15 cellular contexts compared by ENCODE assay signal in the genomic region with DNA sequence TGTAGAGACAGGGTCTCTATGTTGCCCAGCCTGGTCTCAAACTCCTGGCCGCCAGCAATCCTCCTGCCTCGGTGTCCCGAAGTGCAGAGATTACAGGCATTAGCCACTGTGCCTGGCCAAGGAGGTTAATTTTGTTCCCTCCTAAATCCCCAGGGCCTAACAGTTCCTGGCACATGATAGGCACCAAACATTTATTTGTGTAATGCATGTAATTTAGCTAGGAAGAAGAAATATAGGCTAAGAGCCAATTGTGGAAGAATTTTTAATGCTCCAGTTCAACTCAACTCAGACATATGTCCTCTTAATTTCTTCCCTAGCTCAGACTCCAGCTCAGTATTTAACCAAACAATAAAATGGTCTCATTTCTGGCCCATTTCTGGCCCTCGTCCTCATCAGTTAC. TPM values are rescaled to one million over a fixed set of nuclear protein-coding genes. Genes with fewer than 3 reads are reported as not detected.
DNase-seq lines count a peak whose midpoint lies in the region; ATAC-seq and TF ChIP-seq lines count a peak whose summit lies in the region.
"Had no signal": no experiment of that assay in that cellular context is flagged by ENCODE, and none has a peak within 500 bp of the region (broad histone marks: within the 10 kb centered on the region; RNA-seq: fewer than 3 reads in every experiment).

No MANE protein-coding gene starts in this region.

- H3K27ac ChIP-seq in 22Rv1 = peak overlapping the region; percentile 65
- H3K27ac ChIP-seq in CD4-positive, alpha-beta T cell (ENCODE audit: low read depth, low read length) = no peak overlapping the region
- H3K27ac ChIP-seq: SJCRH30 had no signal

- intact Hi-C loops in CD4-positive, alpha-beta T cell (cut with DNase I, micrococcal nuclease) = loop anchor here in 1 of 2 experiments (10.0 kb wide), 1 partner anchor 46 kb away; no protein-coding TSS in a partner anchor
- intact Hi-C loops in activated B cell treated with CpG ODN at 0.5 μM for 24 hours (cut with micrococcal nuclease) = no loop called here

- no peaks in the 10 kb centered on the region for H3K27me3 ChIP-seq in CD4-positive, alpha-beta T cell (ENCODE audit: control insufficient read depth, insufficient read depth, low read length)

- H3K27me3 Mint-ChIP-seq in CD4-positive, alpha-beta T cell = no peaks in the 10 kb centered on the region
- H3K27me3 Mint-ChIP-seq in activated B cell treated with CpG ODN at 0.5 μM for 24 hours = no peaks in the 10 kb centered on the region
- no peaks in the 10 kb centered on the region for H3K27me3 Mint-ChIP-seq in naive thymus-derived CD8-positive, alpha-beta T cell
- H3K27me3 Mint-ChIP-seq: B cell had no signal

- H3K9me3 Mint-ChIP-seq in CD4-positive, alpha-beta T cell = no peaks in the 10 kb centered on the region
- H3K9me3 Mint-ChIP-seq in activated B cell treated with CpG ODN at 0.5 μM for 24 hours = no peaks in the 10 kb centered on the region
- no peaks in the 10 kb centered on the region for H3K9me3 Mint-ChIP-seq in naive thymus-derived CD8-positive, alpha-beta T cell

- H3K27ac Mint-ChIP-seq in CD4-positive, alpha-beta T cell = peak overlapping the region; percentile 10
- peak overlapping the region; percentile 36 for H3K27ac Mint-ChIP-seq in activated B cell treated with CpG ODN at 0.5 μM for 24 hours
- H3K27ac Mint-ChIP-seq in naive thymus-derived CD8-positive, alpha-beta T cell = peak overlapping the region in 8 of 10 donors; percentile 22 to 88 (median 56)

- CTCF ChIA-PET in CD4-positive, alpha-beta T cell (lab: Charles Lee) = no interaction called here
- CTCF ChIA-PET in activated B cell treated with CpG ODN at 0.5 μM for 24 hours (lab: Charles Lee) = no interaction called here

- no peak overlapping the region for H3K4me3 Mint-ChIP-seq in CD4-positive, alpha-beta T cell
- H3K4me3 Mint-ChIP-seq in activated B cell treated with CpG ODN at 0.5 μM for 24 hours = no peak overlapping the region
- H3K4me3 Mint-ChIP-seq in naive thymus-derived CD8-positive, alpha-beta T cell = no peak overlapping the region
- H3K4me3 Mint-ChIP-seq: B cell had no signal

- H3K36me3 Mint-ChIP-seq in CD4-positive, alpha-beta T cell (ENCODE audit: low read depth) = no peaks in the 10 kb centered on the region
- H3K36me3 Mint-ChIP-seq in activated B cell treated with CpG ODN at 0.5 μM for 24 hours (ENCODE audit: low read depth) = no peaks in the 10 kb centered on the region
- H3K36me3 Mint-ChIP-seq in naive thymus-derived CD8-positive, alpha-beta T cell = no peaks in the 10 kb centered on the region

- no peak for DNase-seq in CD4-positive, alpha-beta T cell
- no peak for DNase-seq in activated B cell treated with CpG ODN at 0.5 μM for 24 hours
- DNase-seq in naive thymus-derived CD8-positive, alpha-beta T cell = no peak
- DNase-seq: DMS 273 treated with DMSO at 0.1 percent for 48 hours, H7, NCI-H1417 treated with DMSO at 0.1 percent for 48 hours, NCI-H2081 treated with DMSO at 0.1 percent for 48 hours, NCI-H2227 treated with DMSO at 0.1 percent for 48 hours, NCI-H526 treated with DMSO at 0.1 percent for 48 hours, SJCRH30 had no signal

- ATAC-seq in CD4-positive, alpha-beta T cell (ENCODE audit: poor library complexity) = no peak
- ATAC-seq in activated B cell treated with CpG ODN at 0.5 μM for 24 hours (ENCODE audit: low read depth) = no peak
- no peak for ATAC-seq in naive thymus-derived CD8-positive, alpha-beta T cell
- no peak for ATAC-seq in GM18511 (IDR thresholded peaks at IDR 0.05; ENCODE audit: unreplicated experiment)
- no peak for ATAC-seq in GM21390 (IDR thresholded peaks at IDR 0.05; ENCODE audit: unreplicated experiment)
- no peak for ATAC-seq in HG02678 (IDR thresholded peaks at IDR 0.05; ENCODE audit: unreplicated experiment)

- H3K9me3 ChIP-seq in CD4-positive, alpha-beta T cell (ENCODE audit: control insufficient read depth, low read length) = no peaks in the 10 kb centered on the region
- H3K9me3 ChIP-seq: SJCRH30 had no signal

- TF ChIP-seq CTCF in 22Rv1 (IDR thresholded peaks at IDR 0.05) (no peak), activated B cell treated with CpG ODN at 0.5 μM for 24 hours (IDR thresholded peaks at IDR 0.05) (no peak)
- no peak for TF ChIP-seq CTCF in CD4-positive, alpha-beta T cell (IDR thresholded peaks at IDR 0.05)

- H3K4me1 Mint-ChIP-seq in CD4-positive, alpha-beta T cell (ENCODE audit: low read depth) = peaks cover 55% of the 10 kb centered on the region
- H3K4me1 Mint-ChIP-seq in activated B cell treated with CpG ODN at 0.5 μM for 24 hours = peaks cover 32% of the 10 kb centered on the region
- H3K4me1 Mint-ChIP-seq in naive thymus-derived CD8-positive, alpha-beta T cell = peaks cover 35 to 66% (median 54%) of the 10 kb centered on the region in 4 donors

- POLR2A ChIA-PET in CD4-positive, alpha-beta T cell (lab: Charles Lee) = interaction anchor here (1.0 to 11.4 kb wide), 3 partner anchors 17 to 32 kb away, joined by 3 to 166 read pairs (median 15); a partner anchor contains a TSS
- POLR2A ChIA-PET in activated B cell treated with CpG ODN at 0.5 μM for 24 hours (lab: Charles Lee) = interaction anchor here (0.6 to 6.2 kb wide), 2 partner anchors 24 to 28 kb away, joined by 7 to 37 read pairs; a partner anchor contains a TSS
- POLR2A ChIA-PET in naive thymus-derived CD8-positive, alpha-beta T cell (lab: Charles Lee) = interaction anchor here (0.5 to 2.5 kb wide), 3 partner anchors 24 to 419 kb away, joined by 3 to 16 read pairs (median 9); a partner anchor contains a TSS

RNA-seq across cellular contexts. Expression of a gene that starts 7.7 kb away (rescaled TPM):
- total RNA-seq in CD4-positive, alpha-beta T cell = 10 to 100 TPM; 37.5 to 38.2 TPM
- 40.6 and 44.3 TPM in 2 replicates for total RNA-seq in activated B cell treated with CpG ODN at 0.5 μM for 24 hours
- 10 to 100 TPM; 39.6 to 40.7 TPM for total RNA-seq in naive thymus-derived CD8-positive, alpha-beta T cell
- 1 to 10 TPM; 3.2 to 9.4 (median 4.1) TPM for polyA plus RNA-seq in naive thymus-derived CD8-positive, alpha-beta T cell

RNA-seq across cellular contexts. Expression of a gene that starts 24.8 kb away (rescaled TPM):
- total RNA-seq in CD4-positive, alpha-beta T cell = 10 to 100 TPM; 44.1 to 47.0 TPM
- 68.9 and 71.2 TPM in 2 replicates for total RNA-seq in activated B cell treated with CpG ODN at 0.5 μM for 24 hours
- total RNA-seq in naive thymus-derived CD8-positive, alpha-beta T cell = 10 to 100 TPM; 68.3 to 70.6 TPM
- polyA plus RNA-seq in naive thymus-derived CD8-positive, alpha-beta T cell = 100 to 1,000 TPM; 103 to 128 (median 119) TPM
